Comparison of ENCODE assay signal across 11 cellular contexts in genomic region chr6:36907781-36908180, GRCh38. TPM values are rescaled to one million over a fixed set of nuclear protein-coding genes. Genes with fewer than 3 reads are reported as not detected.
DNase-seq lines count a peak whose midpoint lies in the region; ATAC-seq and TF ChIP-seq lines count a peak whose summit lies in the region.
"Had no signal": no experiment of that assay in that cellular context is flagged by ENCODE, and none has a peak within 500 bp of the region (broad histone marks: within the 10 kb centered on the region; RNA-seq: fewer than 3 reads in every experiment).

No MANE protein-coding gene starts in this region.

- H3K27me3 ChIP-seq in lung (ENCODE audit: control insufficient read depth, insufficient read depth): no peaks in the 10 kb centered on the region
- no peaks in the 10 kb centered on the region for H3K27me3 ChIP-seq in upper lobe of left lung

- DNase-seq in NCI-H2029 (lab: John Stamatoyannopoulos, UW): peak; percentile 71
- DNase-seq in coronary artery (ENCODE audit: low spot score): no peak
- DNase-seq in lung (ENCODE audit: low spot score): peak; percentile 71
- peak in 1 of 2 donors; percentile 58 for DNase-seq in upper lobe of left lung
- DNase-seq: effector memory CD8-positive, alpha-beta T cell; GF-D8; kidney; NCI-H526 had no signal

- 32 to 51% methylated on average over 5 of the region's 5 CpGs for WGBS in lung, 2 donors
- WGBS in upper lobe of left lung, 2 donors: 30 to 34% methylated on average over 5 of the region's 5 CpGs

- H3K36me3 ChIP-seq in lung (ENCODE audit: control insufficient read depth in 2 of 2, insufficient read depth in 2 of 2, low read length in 2 of 2) (peaks cover 11% of the 10 kb centered on the region in 2 donors), upper lobe of left lung (peaks cover 4 to 59% (median 14%) of the 10 kb centered on the region in 4 donors)

- TF ChIP-seq POLR2A in upper lobe of left lung (IDR thresholded peaks at IDR 0.05): no peak

- H3K27ac ChIP-seq in coronary artery: peak overlapping the region; percentile 24 to 54
- peak overlapping the region; percentile 63 to 75 for H3K27ac ChIP-seq in lung (ENCODE audit: low read depth in 1 of 2, low read length in 1 of 2)
- H3K27ac ChIP-seq in upper lobe of left lung: peak overlapping the region in 3 of 4 donors; percentile 47 to 61 (median 55)

- ATAC-seq in lung (ENCODE audit: insufficient read depth, low FRiP score): peak; percentile 58
- no peak for ATAC-seq in upper lobe of left lung (ENCODE audit: low FRiP score in 2 of 2)
- ATAC-seq in GM18517 (IDR thresholded peaks at IDR 0.05; ENCODE audit: unreplicated experiment): no peak
- ATAC-seq in GM21723 (IDR thresholded peaks at IDR 0.05; ENCODE audit: unreplicated experiment): no peak
- ATAC-seq in GM21825 (IDR thresholded peaks at IDR 0.05; ENCODE audit: unreplicated experiment): no peak
- ATAC-seq: effector memory CD8-positive, alpha-beta T cell had no signal

- H3K9me3 ChIP-seq in lung (ENCODE audit: control insufficient read depth in 2 of 2, insufficient read depth in 1 of 2, low read length in 1 of 2) (no peaks in the 10 kb centered on the region), upper lobe of left lung (no peaks in the 10 kb centered on the region)

- no peak for TF ChIP-seq CTCF in coronary artery (IDR thresholded peaks at IDR 0.05)
- no peak for TF ChIP-seq CTCF in lung (IDR thresholded peaks at IDR 0.05; ENCODE audit: control extremely low read depth, extremely low read depth)
- no peak for TF ChIP-seq CTCF in upper lobe of left lung (IDR thresholded peaks at IDR 0.05)

- H3K4me3 ChIP-seq in coronary artery: peak overlapping the region; percentile 32
- no peak overlapping the region for H3K4me3 ChIP-seq in lung
- no peak overlapping the region for H3K4me3 ChIP-seq in upper lobe of left lung

- no peak for TF ChIP-seq EP300 in upper lobe of left lung (IDR thresholded peaks at IDR 0.05)

- H3K4me1 ChIP-seq in lung (ENCODE audit: control insufficient read depth in 2 of 2, insufficient read depth in 2 of 2, low read length in 2 of 2) (peaks cover 12 to 16% of the 10 kb centered on the region in 2 donors), upper lobe of left lung (peaks cover 8 to 41% (median 27%) of the 10 kb centered on the region in 4 donors)

RNA-seq across cellular contexts. Expression of gene C6orf89, which starts 22.0 kb away (rescaled TPM):
- total RNA-seq in lung (10 to 100 TPM; 44.8 to 59.5 TPM), upper lobe of left lung (10 to 100 TPM; 22.0 to 60.8 (median 42.5) TPM)
- polyA plus RNA-seq in lung: 10 to 100 TPM; 22.9 to 34.0 TPM

RNA-seq across cellular contexts. Expression of gene PPIL1, which starts 33.2 kb away (rescaled TPM):
- total RNA-seq in lung: 10 to 100 TPM; 17.7 to 22.6 TPM
- 10 to 100 TPM; 12.3 to 30.2 TPM for polyA plus RNA-seq in lung
- 10 to 100 TPM in 3 of 6 donors, 1 to 10 TPM in 3; 2.2 to 21.7 (median 11.9) TPM for total RNA-seq in upper lobe of left lung

RNA-seq across cellular contexts. Expression of gene PI16, which starts 46.8 kb away (rescaled TPM):
- 1 to 10 TPM; 1.7 to 3.8 TPM for total RNA-seq in lung
- polyA plus RNA-seq in lung: 1 to 10 TPM in 1 of 2 donors, under 1 TPM in 1; 0.60 to 4.3 TPM
- 10 to 100 TPM in 1 of 6 donors, 1 to 10 TPM in 3, under 1 TPM in 1, not detected in 1; 0.44 to 78.9 (median 4.7) TPM for total RNA-seq in upper lobe of left lung
